Comparison of ENCODE assay signal across 11 cellular contexts in the genomic region with DNA sequence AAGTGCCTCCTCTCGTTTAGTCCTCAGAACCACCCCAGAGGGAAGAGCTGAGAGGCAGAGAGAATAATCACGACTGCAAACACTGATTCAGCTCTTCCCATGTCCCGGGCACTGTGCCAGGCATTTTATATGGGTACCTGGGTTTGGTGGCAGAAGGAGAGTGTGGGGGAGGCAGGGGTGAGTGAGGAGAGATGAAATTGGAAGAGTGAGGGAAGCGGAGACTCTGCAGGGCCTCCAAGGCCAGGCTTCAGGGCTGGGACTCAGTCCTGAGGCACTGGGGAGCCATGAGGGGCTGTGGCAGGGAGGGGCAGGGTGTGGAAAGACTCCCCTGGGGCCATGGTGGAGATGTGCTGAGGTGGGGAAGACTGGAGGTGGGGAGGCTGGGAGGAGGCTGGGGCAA. TPM values are rescaled to one million over a fixed set of nuclear protein-coding genes. Genes with fewer than 3 reads are reported as not detected.
A peak's percentile ranks its signal among the peaks of the same experiment; 100 is the strongest.
DNase-seq lines count a peak whose midpoint lies in the region; ATAC-seq, FAIRE-seq and TF ChIP-seq lines count a peak whose summit lies in the region.
"Had no signal": no experiment of that assay in that cellular context is flagged by ENCODE, and none has a peak within 500 bp of the region (broad histone marks: within the 10 kb centered on the region; RNA-seq: fewer than 3 reads in every experiment).

No MANE protein-coding gene starts in this region.

- intact Hi-C loops in lower lobe of right lung (cut with DNase I) = no loop called here

- WGBS in smooth muscle cell (ENCODE audit: low lambda C conversion rate) = 56% methylated on average over 4 of the region's 4 CpGs

- H3K4me1 ChIP-seq in parathyroid adenoma (peaks cover 14% of the 10 kb centered on the region), lower lobe of right lung (no peaks in the 10 kb centered on the region), smooth muscle cell (ENCODE audit: low read depth) (no peaks in the 10 kb centered on the region)
- H3K4me1 ChIP-seq: suprapubic skin had no signal

- no peaks in the 10 kb centered on the region for H4K20me1 ChIP-seq in smooth muscle cell (ENCODE audit: low read depth)

- H3K9ac ChIP-seq in parathyroid adenoma = no peak overlapping the region
- no peak overlapping the region for H3K9ac ChIP-seq in smooth muscle cell (ENCODE audit: low read depth)

- DNase-seq in HK-2 (ENCODE audit: unreplicated experiment) (peak; percentile 57), NCI-H2227 (lab: John Stamatoyannopoulos, UW; ENCODE audit: unreplicated experiment) (peak; percentile 55), bronchial epithelial cell (ENCODE audit: low read depth) (peak; percentile 47), lower lobe of right lung (no peak), smooth muscle cell (lab: John Stamatoyannopoulos, UW; ENCODE audit: unreplicated experiment) (no peak)
- DNase-seq: activated CD4-positive, alpha-beta T cell treated with anti-CD3 and anti-CD28 coated beads for 1 hour; naive thymus-derived CD8-positive, alpha-beta T cell had no signal

- H3K4me2 ChIP-seq in parathyroid adenoma (ENCODE audit: low read length) (peak overlapping the region; percentile 49), smooth muscle cell (no peak overlapping the region)

- no peak for ATAC-seq in GM19395 (IDR thresholded peaks at IDR 0.05; ENCODE audit: unreplicated experiment)
- ATAC-seq in lower lobe of right lung = no peak
- ATAC-seq: naive thymus-derived CD8-positive, alpha-beta T cell had no signal

- H3K27ac ChIP-seq in parathyroid adenoma (peak overlapping the region; percentile 85), lower lobe of right lung (no peak overlapping the region), smooth muscle cell (ENCODE audit: low read depth) (no peak overlapping the region)
- H3K27ac ChIP-seq: suprapubic skin had no signal

- no peak for TF ChIP-seq CTCF in bronchial epithelial cell (IDR thresholded peaks at IDR 0.05; ENCODE audit: insufficient read depth, low read length, severe bottlenecking)
- no peak for TF ChIP-seq CTCF in parathyroid adenoma (IDR thresholded peaks at IDR 0.05)
- TF ChIP-seq CTCF in lower lobe of right lung (IDR thresholded peaks at IDR 0.05) = no peak
- no peak for TF ChIP-seq CTCF in smooth muscle cell (IDR thresholded peaks at IDR 0.05; ENCODE audit: borderline replicate concordance, insufficient read depth, poor library complexity, severe bottlenecking)

- FAIRE-seq in bronchial epithelial cell (lab: Jason Lieb, UNC) = no peak
- FAIRE-seq: RCC 7860 had no signal

- H3K36me3 ChIP-seq in bronchial epithelial cell (ENCODE audit: control insufficient read depth, insufficient read depth, low read length) (no peaks in the 10 kb centered on the region), parathyroid adenoma (ENCODE audit: control insufficient read depth, insufficient read depth, low read length) (no peaks in the 10 kb centered on the region), lower lobe of right lung (no peaks in the 10 kb centered on the region), smooth muscle cell (ENCODE audit: low read depth) (no peaks in the 10 kb centered on the region)
- H3K36me3 ChIP-seq: suprapubic skin had no signal

- H3K9me3 ChIP-seq in parathyroid adenoma (ENCODE audit: control insufficient read depth, low read length) = no peaks in the 10 kb centered on the region
- H3K9me3 ChIP-seq in lower lobe of right lung = no peaks in the 10 kb centered on the region
- H3K9me3 ChIP-seq in smooth muscle cell (replicated peaks; ENCODE audit: low read depth) = no peaks in the 10 kb centered on the region
- H3K9me3 ChIP-seq: suprapubic skin had no signal

- H2AFZ ChIP-seq in parathyroid adenoma (peak overlapping the region; percentile 72), smooth muscle cell (ENCODE audit: low read depth) (no peak overlapping the region)

- H3F3A ChIP-seq in smooth muscle cell (ENCODE audit: low read depth) = no peaks in the 10 kb centered on the region

- H3K27me3 ChIP-seq in bronchial epithelial cell (ENCODE audit: control insufficient read depth, insufficient read depth, low read length) (no peaks in the 10 kb centered on the region), parathyroid adenoma (ENCODE audit: control insufficient read depth, insufficient read depth, low read length) (no peaks in the 10 kb centered on the region), lower lobe of right lung (ENCODE audit: low read depth) (no peaks in the 10 kb centered on the region), smooth muscle cell (ENCODE audit: low read depth) (no peaks in the 10 kb centered on the region)
- H3K27me3 ChIP-seq: suprapubic skin had no signal

- H3K79me2 ChIP-seq in parathyroid adenoma = no peaks in the 10 kb centered on the region
- H3K79me2 ChIP-seq in smooth muscle cell (ENCODE audit: low read depth) = no peaks in the 10 kb centered on the region

- H3K4me3 ChIP-seq in bronchial epithelial cell (ENCODE audit: low read depth, low read length) = no peak overlapping the region
- peak overlapping the region; percentile 6 for H3K4me3 ChIP-seq in parathyroid adenoma (ENCODE audit: low read depth, low read length)
- H3K4me3 ChIP-seq in lower lobe of right lung = no peak overlapping the region
- H3K4me3 ChIP-seq in smooth muscle cell = no peak overlapping the region
- H3K4me3 ChIP-seq: suprapubic skin had no signal

RNA-seq across cellular contexts. Expression of a gene that starts 8.7 kb away (rescaled TPM):
- total RNA-seq in bronchial epithelial cell (not detected in 2 replicates), lower lobe of right lung (not detected), smooth muscle cell (not detected in 2 replicates)
- 0.98 TPM in 1 of 2 replicates, not detected in the other for polyA plus RNA-seq in smooth muscle cell
- total RNA-seq: naive thymus-derived CD8-positive, alpha-beta T cell; suprapubic skin had no signal
- polyA plus RNA-seq: naive thymus-derived CD8-positive, alpha-beta T cell had no signal

RNA-seq across cellular contexts. Expression of a gene that starts 9.2 kb away (rescaled TPM):
- total RNA-seq in bronchial epithelial cell (0.79 and 1.4 TPM in 2 replicates), lower lobe of right lung (11.1 TPM), smooth muscle cell (3.0 and 3.8 TPM in 2 replicates)
- polyA plus RNA-seq in smooth muscle cell = 11.2 and 18.7 TPM in 2 replicates

RNA-seq across cellular contexts. Expression of a gene that starts 18.4 kb away (rescaled TPM):
- total RNA-seq in bronchial epithelial cell = 27.9 and 30.6 TPM in 2 replicates
- total RNA-seq in lower lobe of right lung = 137 TPM
- total RNA-seq in smooth muscle cell = 203 and 239 TPM in 2 replicates
- polyA plus RNA-seq in smooth muscle cell = 296 and 315 TPM in 2 replicates

RNA-seq across cellular contexts. Expression of a gene that starts 20.6 kb away (rescaled TPM):
- total RNA-seq in bronchial epithelial cell = under 0.01 TPM in 1 of 2 replicates, not detected in the other
- total RNA-seq in lower lobe of right lung = 0.95 TPM
- total RNA-seq in smooth muscle cell = 3.5 and 4.0 TPM in 2 replicates
- polyA plus RNA-seq in smooth muscle cell = 10.7 and 12.7 TPM in 2 replicates
- polyA plus RNA-seq: naive thymus-derived CD8-positive, alpha-beta T cell had no signal

RNA-seq across cellular contexts. Expression of a gene that starts 47.6 kb away (rescaled TPM):
- total RNA-seq in bronchial epithelial cell (2.8 and 9.0 TPM in 2 replicates), lower lobe of right lung (123 TPM), smooth muscle cell (74.5 and 95.2 TPM in 2 replicates)
- 424 and 458 TPM in 2 replicates for polyA plus RNA-seq in smooth muscle cell

Comparison
In these comparisons a context has a peak if more than half of its experiments do, and no peak if none do; other contexts are left out.
1. DNase-seq: peak in HK-2 (single experiment), NCI-H2227 (single experiment) and bronchial epithelial cell (single experiment); none in lower lobe of right lung (single experiment) and smooth muscle cell (single experiment).